In the genomic region with DNA sequence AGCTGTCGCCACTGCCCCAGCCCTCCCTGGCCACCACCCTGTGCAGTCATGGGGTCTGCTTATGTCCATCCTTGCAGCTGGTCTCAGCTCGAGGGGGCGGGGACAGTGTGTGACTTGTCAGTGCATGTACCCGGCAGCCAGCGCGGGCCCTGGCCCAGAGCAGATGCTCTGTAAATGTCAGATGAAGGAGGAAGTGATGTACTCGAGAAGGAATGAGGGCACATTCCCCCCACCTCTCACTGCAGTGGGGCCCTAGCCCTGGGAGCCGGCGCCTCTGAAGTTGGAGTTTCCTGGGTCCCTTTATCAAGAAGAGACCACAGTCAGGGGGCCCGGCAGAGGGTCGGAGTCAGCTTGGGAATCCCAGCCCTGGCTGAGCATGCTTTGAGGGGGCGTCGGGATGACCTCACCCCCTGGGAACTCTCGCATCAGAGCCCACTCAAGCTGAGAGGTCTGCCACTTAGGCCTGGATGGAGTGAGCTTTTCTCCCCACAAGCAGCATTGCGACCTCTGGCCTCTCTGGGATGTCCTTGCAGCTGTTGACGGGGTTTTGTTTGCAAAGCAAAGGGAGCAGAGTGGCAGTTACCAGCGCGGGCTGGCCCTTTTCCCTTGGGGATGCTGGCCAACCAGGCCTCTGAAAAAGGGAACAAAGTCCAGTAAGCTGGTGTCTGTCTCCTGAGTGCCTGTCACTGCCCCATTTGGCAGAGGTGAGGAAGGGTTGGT, we compare ENCODE assay signal across 8 cellular contexts. TPM values are rescaled to one million over a fixed set of nuclear protein-coding genes. Genes with fewer than 3 reads are reported as not detected.
DNase-seq lines count a peak whose midpoint lies in the region; ATAC-seq and TF ChIP-seq lines count a peak whose summit lies in the region.

No MANE protein-coding gene starts in this region.

- H3K4me1 Mint-ChIP-seq in brain = peaks cover 50% of the 10 kb centered on the region
- no peaks in the 10 kb centered on the region for H3K4me1 Mint-ChIP-seq in stimulated activated memory B cell treated with anti-CD40 and anti-IgM and Interleukin-4, amounts not matched to agents 10 μg/mL and 1 μg/mL and 100 μg/mL, for 72 hours
- H3K4me1 Mint-ChIP-seq in CD4-positive, alpha-beta T cell (ENCODE audit: low read depth) = no peaks in the 10 kb centered on the region

- intact Hi-C loops in CD4-positive, alpha-beta T cell (cut with DNase I, micrococcal nuclease) = no loop called here

- CTCF ChIA-PET in AG04449 (lab: Yijun Ruan, JAX) = interaction anchor here (0.7 to 1.8 kb wide), 5 partner anchors 11 to 272 kb away, joined by 3 to 5 read pairs (median 3); no protein-coding TSS in a partner anchor
- CTCF ChIA-PET in CD4-positive, alpha-beta T cell (lab: Charles Lee) = no interaction called here

- H3K9me3 Mint-ChIP-seq in brain = peaks cover 15 to 24% (median 16%) of the 10 kb centered on the region in 5 experiments
- H3K9me3 Mint-ChIP-seq in stimulated activated memory B cell treated with anti-CD40 and anti-IgM and Interleukin-4, amounts not matched to agents 10 μg/mL and 1 μg/mL and 100 μg/mL, for 72 hours = peaks cover 11% of the 10 kb centered on the region
- peaks cover 3% of the 10 kb centered on the region for H3K9me3 Mint-ChIP-seq in CD4-positive, alpha-beta T cell

- no peaks in the 10 kb centered on the region for H3K27me3 Mint-ChIP-seq in brain
- peaks cover 75% of the 10 kb centered on the region for H3K27me3 Mint-ChIP-seq in stimulated activated memory B cell treated with anti-CD40 and anti-IgM and Interleukin-4, amounts not matched to agents 10 μg/mL and 1 μg/mL and 100 μg/mL, for 72 hours
- H3K27me3 Mint-ChIP-seq in CD4-positive, alpha-beta T cell = no peaks in the 10 kb centered on the region

- H3K27me3 ChIP-seq in CD4-positive, alpha-beta T cell (ENCODE audit: control insufficient read depth, insufficient read depth, low read length) = no peaks in the 10 kb centered on the region

- TF ChIP-seq CTCF in AG04449 (IDR thresholded peaks at IDR 0.05; ENCODE audit: insufficient read depth, low read length, missing control alignments) (no peak), brain (conservative IDR thresholded peaks at IDR 0.05) (no peak)
- no peak for TF ChIP-seq CTCF in CD4-positive, alpha-beta T cell (IDR thresholded peaks at IDR 0.05)

- peak overlapping the region; percentile 86 to 98 (median 93) for H3K27ac Mint-ChIP-seq in brain
- no peak overlapping the region for H3K27ac Mint-ChIP-seq in stimulated activated memory B cell treated with anti-CD40 and anti-IgM and Interleukin-4, amounts not matched to agents 10 μg/mL and 1 μg/mL and 100 μg/mL, for 72 hours
- H3K27ac Mint-ChIP-seq in CD4-positive, alpha-beta T cell = no peak overlapping the region

- peaks cover 32% of the 10 kb centered on the region for H3K36me3 Mint-ChIP-seq in brain
- peaks cover 8% of the 10 kb centered on the region for H3K36me3 Mint-ChIP-seq in stimulated activated memory B cell treated with anti-CD40 and anti-IgM and Interleukin-4, amounts not matched to agents 10 μg/mL and 1 μg/mL and 100 μg/mL, for 72 hours
- H3K36me3 Mint-ChIP-seq in CD4-positive, alpha-beta T cell (ENCODE audit: low read depth) = no peaks in the 10 kb centered on the region

- DNase-seq in AG04449 (ENCODE audit: low read depth, low spot score) (peak; percentile 59), M059J (ENCODE audit: low read depth) (peak; percentile 28), kidney tubule cell (ENCODE audit: low spot score) (peak; percentile 59), NCI-H446 (lab: John Stamatoyannopoulos, UW) (no peak), NCI-H1436 (lab: John Stamatoyannopoulos, UW) (no peak)
- DNase-seq in CD4-positive, alpha-beta T cell = no peak

- peak overlapping the region; percentile 25; the same call in 1 of the 2 replicates for H3K4me3 ChIP-seq in AG04449 (ENCODE audit: low read depth, low read length)

- H3K27ac ChIP-seq in CD4-positive, alpha-beta T cell (ENCODE audit: low read depth, low read length) = no peak overlapping the region

- POLR2A ChIA-PET in AG04449 (lab: Yijun Ruan, JAX) = no interaction called here
- POLR2A ChIA-PET in CD4-positive, alpha-beta T cell (lab: Charles Lee) = no interaction called here

- peak; percentile 68 for ATAC-seq in stimulated activated memory B cell treated with anti-CD40 and anti-IgM and Interleukin-4, amounts not matched to agents 10 μg/mL and 1 μg/mL and 100 μg/mL, for 72 hours
- no peak for ATAC-seq in CD4-positive, alpha-beta T cell (ENCODE audit: poor library complexity)

- peak overlapping the region in 3 of 5 experiments; percentile 20 to 50 (median 36) for H3K4me3 Mint-ChIP-seq in brain
- H3K4me3 Mint-ChIP-seq in stimulated activated memory B cell treated with anti-CD40 and anti-IgM and Interleukin-4, amounts not matched to agents 10 μg/mL and 1 μg/mL and 100 μg/mL, for 72 hours = no peak overlapping the region
- H3K4me3 Mint-ChIP-seq in CD4-positive, alpha-beta T cell = no peak overlapping the region

- H3K9me3 ChIP-seq in CD4-positive, alpha-beta T cell (ENCODE audit: control insufficient read depth, low read length) = peaks cover 11% of the 10 kb centered on the region

RNA-seq across cellular contexts. Expression of a gene that starts 19.0 kb away (rescaled TPM):
- total RNA-seq in M059J (2014; rRNA removed; shearing (Covaris generic)) = 2.3 and 5.8 TPM in 2 replicates
- 40.1 TPM for polyA plus RNA-seq in brain (ENCODE audit: insufficient read depth, low read depth, low replicate concordance)
- total RNA-seq in CD4-positive, alpha-beta T cell = under 1 TPM; 0.08 to 0.16 TPM

Comparison
In these comparisons a context has a peak if more than half of its experiments do, and no peak if none do; other contexts are left out.
1. DNase-seq: peak in AG04449 (single experiment), M059J (single experiment) and kidney tubule cell (single experiment); none in CD4-positive, alpha-beta T cell (0 of 10), NCI-H446 (0 of 2) and NCI-H1436 (single experiment).
2. H3K27ac Mint-ChIP-seq: peak in brain (5 of 5); none in stimulated activated memory B cell treated with anti-CD40 and anti-IgM and Interleukin-4, amounts not matched to agents 10 μg/mL and 1 μg/mL and 100 μg/mL, for 72 hours (single experiment) and CD4-positive, alpha-beta T cell (single experiment).
3. H3K4me3 Mint-ChIP-seq: peak in brain (3 of 5); none in stimulated activated memory B cell treated with anti-CD40 and anti-IgM and Interleukin-4, amounts not matched to agents 10 μg/mL and 1 μg/mL and 100 μg/mL, for 72 hours (single experiment) and CD4-positive, alpha-beta T cell (single experiment).